In the genomic region with DNA sequence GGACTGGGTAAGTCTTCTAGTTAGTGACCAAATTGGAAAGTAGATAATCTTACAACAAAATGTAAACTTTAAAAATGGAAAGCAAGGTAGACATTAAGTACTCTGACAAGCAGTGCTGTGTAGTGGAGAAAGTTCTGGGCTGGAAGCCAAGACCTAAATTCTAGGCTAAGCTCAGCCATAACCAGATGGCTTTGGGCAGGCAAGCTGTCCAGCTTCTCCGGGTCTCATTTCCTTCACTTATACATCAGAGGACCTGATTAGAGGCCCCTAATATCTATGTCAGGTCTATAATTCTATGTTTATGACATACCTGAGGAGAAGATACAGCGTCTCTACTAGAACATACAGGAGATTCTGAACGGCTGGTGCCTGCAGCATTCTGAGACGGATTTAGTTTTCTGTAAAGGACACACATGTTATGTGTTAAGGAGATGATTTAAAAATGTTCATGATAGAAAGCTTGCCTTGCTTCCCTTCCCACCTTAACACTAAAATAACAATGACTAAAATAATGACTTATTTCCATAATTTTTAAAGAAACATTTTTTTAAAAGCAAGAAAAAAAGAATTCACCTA, we compare ENCODE assay signal across 11 cellular contexts.
DNase-seq lines count a peak whose midpoint lies in the region; ATAC-seq and TF ChIP-seq lines count a peak whose summit lies in the region.
"Had no signal": no experiment of that assay in that cellular context is flagged by ENCODE, and none has a peak within 500 bp of the region (broad histone marks: within the 10 kb centered on the region; RNA-seq: fewer than 3 reads in every experiment).

No MANE protein-coding gene starts in this region.

- H3K4ac ChIP-seq in neuronal stem cell (ENCODE audit: low read length) = no peak overlapping the region

- no peak for TF ChIP-seq CTCF in activated CD8-positive, alpha-beta T cell treated with anti-CD3 and anti-CD28 coated beads for 36 hours (IDR thresholded peaks at IDR 0.05)

- H4K91ac ChIP-seq in neuronal stem cell (ENCODE audit: low read depth, low read length, poor library complexity) = no peak overlapping the region

- no peak overlapping the region for H2AK5ac ChIP-seq in neuronal stem cell (ENCODE audit: low read depth, low read length)

- H3K9me3 ChIP-seq in neuronal stem cell (replicated peaks in 1 of 2; ENCODE audit: control insufficient read depth in 2 of 2, insufficient read depth in 1 of 2, low read depth in 1 of 2, low read length in 2 of 2) = peaks cover 0 to 5% of the 10 kb centered on the region in 2 donors

- no peaks in the 10 kb centered on the region for H3K27me3 ChIP-seq in neuronal stem cell (ENCODE audit: control insufficient read depth in 3 of 3, insufficient read depth in 3 of 3, low read depth in 1 of 3, low read length in 3 of 3)

- H3K27me3 Mint-ChIP-seq in activated CD8-positive, alpha-beta T cell treated with anti-CD3 and anti-CD28 coated beads for 36 hours = no peaks in the 10 kb centered on the region
- H3K27me3 Mint-ChIP-seq: activated B cell treated with CpG ODN at 0.5 μM for 24 hours had no signal

- H3K4me2 ChIP-seq in neuronal stem cell (ENCODE audit: insufficient read depth, low read length, poor library complexity, severe bottlenecking) = no peak overlapping the region

- H3K36me3 ChIP-seq in neuronal stem cell (replicated peaks in 1 of 2; ENCODE audit: control insufficient read depth in 2 of 2, insufficient read depth in 2 of 2, low read length in 2 of 2) = peaks cover 3 to 10% of the 10 kb centered on the region in 2 donors

- H3K4me1 Mint-ChIP-seq in activated CD8-positive, alpha-beta T cell treated with anti-CD3 and anti-CD28 coated beads for 36 hours (ENCODE audit: low read depth) = peaks cover 10% of the 10 kb centered on the region
- H3K4me1 Mint-ChIP-seq: activated B cell treated with CpG ODN at 0.5 μM for 24 hours had no signal

- H2BK15ac ChIP-seq in neuronal stem cell (ENCODE audit: low read length) = no peak overlapping the region

- H3K27ac ChIP-seq in epithelial cell of prostate (peak overlapping the region; percentile 92), neuronal stem cell (replicated peaks; ENCODE audit: low read length) (no peak overlapping the region)

- H3K36me3 Mint-ChIP-seq in activated CD8-positive, alpha-beta T cell treated with anti-CD3 and anti-CD28 coated beads for 36 hours (ENCODE audit: low read depth) = peaks cover 38% of the 10 kb centered on the region

- WGBS in neuronal stem cell (ENCODE audit: extremely low coverage in 2 of 2, insufficient read length in 2 of 2, insufficient replicate concordance in 1 of 2), 2 donors = no CpG with 5 or more reads among the region's 4 CpGs

- no peak overlapping the region for H3K9ac ChIP-seq in neuronal stem cell (ENCODE audit: low read depth, low read length, poor library complexity)

- ATAC-seq in activated CD8-positive, alpha-beta T cell treated with anti-CD3 and anti-CD28 coated beads for 36 hours = no peak

- H2AFZ ChIP-seq in neuronal stem cell (ENCODE audit: low read length) = no peak overlapping the region

- DNase-seq in COR-L47 (lab: John Stamatoyannopoulos, UW) (peak; percentile 46), NCI-H446 (lab: John Stamatoyannopoulos, UW) (peak; percentile 87 to 89), epithelial cell of prostate (ENCODE audit: low read depth, low spot score) (no peak), non-pigmented ciliary epithelial cell (ENCODE audit: low read depth) (peak; percentile 47), KG1 (lab: John Stamatoyannopoulos, UW) (no peak), kidney tubule cell (ENCODE audit: low spot score) (no peak), neuronal stem cell (ENCODE audit: low spot score) (no peak)
- no peak for DNase-seq in activated CD8-positive, alpha-beta T cell treated with anti-CD3 and anti-CD28 coated beads for 36 hours
- DNase-seq: activated B cell treated with CpG ODN at 0.5 μM for 24 hours; NK-92 treated with Interleukin-12 subunit alpha and Interleukin-12 subunit beta, amount 100 ng/mL, for 24 hours; stimulated activated CD4-positive, alpha-beta T cell treated with anti-CD3 and anti-CD28 coated beads, Interleukin-15, amount 100 ng/mL, for 24 hours had no signal

- H3K14ac ChIP-seq in neuronal stem cell (ENCODE audit: low read length) = no peak overlapping the region

- H2BK12ac ChIP-seq in neuronal stem cell (ENCODE audit: low read length) = no peak overlapping the region

- no peak overlapping the region for H3K4me3 Mint-ChIP-seq in activated CD8-positive, alpha-beta T cell treated with anti-CD3 and anti-CD28 coated beads for 36 hours
- H3K4me3 Mint-ChIP-seq: activated B cell treated with CpG ODN at 0.5 μM for 24 hours had no signal

- no peaks in the 10 kb centered on the region for H3K9me3 Mint-ChIP-seq in activated CD8-positive, alpha-beta T cell treated with anti-CD3 and anti-CD28 coated beads for 36 hours
- H3K9me3 Mint-ChIP-seq: activated B cell treated with CpG ODN at 0.5 μM for 24 hours had no signal

- H2BK120ac ChIP-seq in neuronal stem cell (ENCODE audit: low read depth, low read length) = no peak overlapping the region

- H4K8ac ChIP-seq in neuronal stem cell (ENCODE audit: low read depth, low read length) = no peak overlapping the region

- CTCF ChIA-PET in activated CD8-positive, alpha-beta T cell treated with anti-CD3 and anti-CD28 coated beads for 36 hours (lab: Charles Lee) = no interaction called here

- intact Hi-C loops in activated CD8-positive, alpha-beta T cell treated with anti-CD3 and anti-CD28 coated beads for 36 hours (cut with micrococcal nuclease) = no loop called here

- POLR2A ChIA-PET in activated CD8-positive, alpha-beta T cell treated with anti-CD3 and anti-CD28 coated beads for 36 hours (lab: Charles Lee) = no interaction called here

- H3K18ac ChIP-seq in neuronal stem cell (ENCODE audit: low read length) = no peak overlapping the region

- no peak overlapping the region for H3K27ac Mint-ChIP-seq in activated CD8-positive, alpha-beta T cell treated with anti-CD3 and anti-CD28 coated beads for 36 hours
- H3K27ac Mint-ChIP-seq: activated B cell treated with CpG ODN at 0.5 μM for 24 hours had no signal

- no peaks in the 10 kb centered on the region for H3K79me1 ChIP-seq in neuronal stem cell (ENCODE audit: low read depth, low read length)

- H3K23ac ChIP-seq in neuronal stem cell (ENCODE audit: low read depth, low read length, poor library complexity) = no peak overlapping the region

- H3K4me1 ChIP-seq in neuronal stem cell (ENCODE audit: control insufficient read depth in 2 of 2, insufficient read depth in 1 of 2, low read depth in 1 of 2, low read length in 2 of 2) = peaks cover 4 to 13% of the 10 kb centered on the region in 2 donors

- no peak overlapping the region for H3K4me3 ChIP-seq in neuronal stem cell (ENCODE audit: low read length in 2 of 2)

- H2BK5ac ChIP-seq in neuronal stem cell (ENCODE audit: low read length) = no peak overlapping the region

Comparison
In these comparisons a context has a peak if more than half of its experiments do, and no peak if none do; other contexts are left out.
1. DNase-seq: peak in COR-L47 (single experiment), NCI-H446 (2 of 2) and non-pigmented ciliary epithelial cell (single experiment); none in epithelial cell of prostate (single experiment), KG1 (single experiment), kidney tubule cell (single experiment), neuronal stem cell (single experiment) and activated CD8-positive, alpha-beta T cell treated with anti-CD3 and anti-CD28 coated beads for 36 hours (single experiment).